1 cellular context compared by ENCODE assay signal in the genomic region with DNA sequence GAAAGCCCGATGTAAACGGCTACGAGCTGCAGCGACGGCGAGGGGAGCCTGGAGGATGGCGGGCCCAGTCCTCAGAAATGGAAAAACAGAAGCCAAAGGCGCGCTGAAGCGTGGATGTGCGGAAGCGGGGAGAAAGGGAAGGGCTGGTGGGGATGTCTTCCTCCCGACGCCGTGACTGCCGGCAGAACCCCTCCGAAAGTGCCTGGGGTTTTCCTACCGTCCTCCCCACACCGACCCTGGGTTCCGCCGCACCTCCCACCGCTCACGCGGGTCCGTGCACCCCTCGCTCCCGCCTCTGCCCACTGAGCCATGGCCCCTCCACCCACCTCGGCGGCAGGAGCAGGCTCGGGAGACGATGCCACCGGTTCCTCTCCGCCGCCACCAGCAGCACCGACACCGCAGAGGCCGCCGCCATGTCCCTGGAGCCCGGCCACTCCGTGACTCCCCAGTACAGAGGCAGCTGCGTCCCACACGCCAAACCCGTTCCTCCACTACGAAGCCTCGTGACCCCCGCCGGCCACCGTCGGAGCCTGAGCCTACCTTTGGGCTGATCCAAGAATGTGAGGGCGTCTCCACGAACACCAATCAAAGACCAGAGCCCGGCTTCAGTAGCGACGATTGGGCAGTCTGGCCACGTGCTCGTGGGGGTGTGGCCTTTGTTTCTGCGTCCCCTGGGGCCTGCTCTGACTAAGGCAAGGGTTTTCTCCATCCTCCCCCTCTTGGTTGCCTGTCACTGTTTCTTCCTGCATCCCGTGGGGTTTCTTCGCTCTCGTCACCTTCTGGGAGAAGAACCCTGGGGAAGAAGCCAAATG.
TF ChIP-seq lines count a peak whose summit lies in the region.

A gene (minus strand): TSS at position 471 of the 812 bp plus-strand sequence. CDS start 56 bp downstream, at position 415.

TF ChIP-seq in H1, 55 proteins besides CTCF, POLR2A, EP300 and RAD21 (continues in another document):
- TF ChIP-seq TCF12 (IDR thresholded peaks at IDR 0.05; ENCODE audit: low read depth, low read length) (0 out of 2 replicates have a peak, but pooled peaks have one; percentile 50), SIRT6 (IDR thresholded peaks at IDR 0.05; ENCODE audit: low read length) (no peak), RNF2 (IDR thresholded peaks at IDR 0.05; ENCODE audit: borderline replicate concordance, low read depth, low read length, missing control alignments, poor library complexity, severe bottlenecking) (no peak), EGR1 (IDR thresholded peaks at IDR 0.05; ENCODE audit: borderline replicate concordance, low read depth, low read length) (no peak), KDM4A (IDR thresholded peaks at IDR 0.05; ENCODE audit: low read depth, low read length, severe bottlenecking) (peak; percentile 90), JUN (IDR thresholded peaks at IDR 0.05; ENCODE audit: low read depth, low read length) (no peak), BACH1 (IDR thresholded peaks at IDR 0.05; ENCODE audit: low read length) (peak; percentile 44; the same call in 1 of the 2 replicates), ZNF274 (IDR thresholded peaks at IDR 0.05; ENCODE audit: borderline replicate concordance, extremely low read depth, low read length) (no peak), KDM5A (IDR thresholded peaks at IDR 0.05; ENCODE audit: low read length) (peak; percentile 44; the same call in 1 of the 2 replicates), ASH2L (IDR thresholded peaks at IDR 0.05; ENCODE audit: low read length) (peak; percentile 96), JUND (IDR thresholded peaks at IDR 0.05; ENCODE audit: low read length) (no peak), CTBP2 (IDR thresholded peaks at IDR 0.05; ENCODE audit: borderline replicate concordance, insufficient read depth, insufficient read length, low read length) (no peak), SIN3A (conservative IDR thresholded peaks at IDR 0.05 in 1 of 2, IDR thresholded peaks at IDR 0.05 in 1 of 2; ENCODE audit: low read depth in 1 of 2, low read length in 2 of 2) (peak; percentile 76 to 88; a peak in 2 of 4 replicates), PHF8 (conservative IDR thresholded peaks at IDR 0.05; ENCODE audit: low read depth, low read length) (peak; percentile 91), SRF (IDR thresholded peaks at IDR 0.05; ENCODE audit: low read depth, low read length) (no peak), CBX8 (IDR thresholded peaks at IDR 0.05; ENCODE audit: borderline replicate concordance, low read depth, low read length) (no peak), YY1 (IDR thresholded peaks at IDR 0.05; ENCODE audit: low read depth, low read length) (peak; percentile 40; the same call in 1 of the 2 replicates), RFX5 (IDR thresholded peaks at IDR 0.05; ENCODE audit: borderline replicate concordance, low read depth, low read length) (no peak), SP4 (IDR thresholded peaks at IDR 0.05; ENCODE audit: low read length) (no peak), SUZ12 (IDR thresholded peaks at IDR 0.05; ENCODE audit: low read length) (no peak), MAFK (IDR thresholded peaks at IDR 0.05; ENCODE audit: low read depth, low read length) (no peak), CHD2 (IDR thresholded peaks at IDR 0.05; ENCODE audit: low read length) (peak; percentile 78), CEBPB (IDR thresholded peaks at IDR 0.05; ENCODE audit: low read depth, low read length) (no peak), KDM1A (IDR thresholded peaks at IDR 0.05; ENCODE audit: borderline replicate concordance, low read length) (no peak), HDAC6 (IDR thresholded peaks at IDR 0.05; ENCODE audit: low read depth, low read length) (no peak), NANOG (IDR thresholded peaks at IDR 0.05; ENCODE audit: insufficient read depth, low read depth, low read length, poor library complexity, severe bottlenecking) (no peak), TBP (IDR thresholded peaks at IDR 0.05; ENCODE audit: low read depth, low read length) (no peak; the same call in 1 of the 2 replicates), POLR2AphosphoS5 (IDR thresholded peaks at IDR 0.05; ENCODE audit: low read depth, low read length) (peak; percentile 93), SP1 (IDR thresholded peaks at IDR 0.05; ENCODE audit: low read depth, low read length) (peak; percentile 88), CBX5 (IDR thresholded peaks at IDR 0.05; ENCODE audit: low read depth, low read length) (no peak), BRCA1 (IDR thresholded peaks at IDR 0.05; ENCODE audit: low read depth, low read length) (no peak), GTF2F1 (IDR thresholded peaks at IDR 0.05; ENCODE audit: borderline replicate concordance, low read depth, low read length) (peak; percentile 71), CHD1 (IDR thresholded peaks at IDR 0.05; ENCODE audit: low read depth, low read length) (no peak), GABPA (IDR thresholded peaks at IDR 0.05; ENCODE audit: borderline replicate concordance, insufficient read depth, low read length) (no peak), CREB1 (IDR thresholded peaks at IDR 0.05) (peak; percentile 68; the same call in 1 of the 2 replicates), TAF7 (optimal IDR thresholded peaks at IDR 0.05; ENCODE audit: borderline replicate concordance, low read depth, low read length) (no peak), HDAC2 (IDR thresholded peaks at IDR 0.05; ENCODE audit: borderline replicate concordance in 1 of 2, low read depth in 2 of 2, low read length in 2 of 2) (peak in 1 of 2 experiments; percentile 87; a peak in 2 of 4 replicates), RXRA (IDR thresholded peaks at IDR 0.05; ENCODE audit: insufficient read depth, low read depth, low read length) (no peak), TEAD4 (IDR thresholded peaks at IDR 0.05; ENCODE audit: low read depth, low read length) (peak; percentile 92), SP2 (IDR thresholded peaks at IDR 0.05; ENCODE audit: low read length) (no peak), NRF1 (IDR thresholded peaks at IDR 0.05; ENCODE audit: low read depth, low read length) (no peak), SIX5 (IDR thresholded peaks at IDR 0.05; ENCODE audit: low read depth, low read length) (no peak), SAP30 (IDR thresholded peaks at IDR 0.05; ENCODE audit: insufficient read depth, insufficient replicate concordance, low read length) (peak; percentile 54), TAF1 (IDR thresholded peaks at IDR 0.05; ENCODE audit: low read depth, low read length) (peak; percentile 82; the same call in 1 of the 2 replicates), FOSL1 (IDR thresholded peaks at IDR 0.05; ENCODE audit: insufficient read depth, low read depth, low read length) (no peak), BCL11A (IDR thresholded peaks at IDR 0.05; ENCODE audit: low read depth in 2 of 2, low read length in 2 of 2) (no peak), EZH2 (IDR thresholded peaks at IDR 0.05; ENCODE audit: low read depth, low read length, severe bottlenecking) (no peak), POU5F1 (IDR thresholded peaks at IDR 0.05; ENCODE audit: low read depth, low read length) (no peak)
- TF ChIP-seq, protein P1, sequence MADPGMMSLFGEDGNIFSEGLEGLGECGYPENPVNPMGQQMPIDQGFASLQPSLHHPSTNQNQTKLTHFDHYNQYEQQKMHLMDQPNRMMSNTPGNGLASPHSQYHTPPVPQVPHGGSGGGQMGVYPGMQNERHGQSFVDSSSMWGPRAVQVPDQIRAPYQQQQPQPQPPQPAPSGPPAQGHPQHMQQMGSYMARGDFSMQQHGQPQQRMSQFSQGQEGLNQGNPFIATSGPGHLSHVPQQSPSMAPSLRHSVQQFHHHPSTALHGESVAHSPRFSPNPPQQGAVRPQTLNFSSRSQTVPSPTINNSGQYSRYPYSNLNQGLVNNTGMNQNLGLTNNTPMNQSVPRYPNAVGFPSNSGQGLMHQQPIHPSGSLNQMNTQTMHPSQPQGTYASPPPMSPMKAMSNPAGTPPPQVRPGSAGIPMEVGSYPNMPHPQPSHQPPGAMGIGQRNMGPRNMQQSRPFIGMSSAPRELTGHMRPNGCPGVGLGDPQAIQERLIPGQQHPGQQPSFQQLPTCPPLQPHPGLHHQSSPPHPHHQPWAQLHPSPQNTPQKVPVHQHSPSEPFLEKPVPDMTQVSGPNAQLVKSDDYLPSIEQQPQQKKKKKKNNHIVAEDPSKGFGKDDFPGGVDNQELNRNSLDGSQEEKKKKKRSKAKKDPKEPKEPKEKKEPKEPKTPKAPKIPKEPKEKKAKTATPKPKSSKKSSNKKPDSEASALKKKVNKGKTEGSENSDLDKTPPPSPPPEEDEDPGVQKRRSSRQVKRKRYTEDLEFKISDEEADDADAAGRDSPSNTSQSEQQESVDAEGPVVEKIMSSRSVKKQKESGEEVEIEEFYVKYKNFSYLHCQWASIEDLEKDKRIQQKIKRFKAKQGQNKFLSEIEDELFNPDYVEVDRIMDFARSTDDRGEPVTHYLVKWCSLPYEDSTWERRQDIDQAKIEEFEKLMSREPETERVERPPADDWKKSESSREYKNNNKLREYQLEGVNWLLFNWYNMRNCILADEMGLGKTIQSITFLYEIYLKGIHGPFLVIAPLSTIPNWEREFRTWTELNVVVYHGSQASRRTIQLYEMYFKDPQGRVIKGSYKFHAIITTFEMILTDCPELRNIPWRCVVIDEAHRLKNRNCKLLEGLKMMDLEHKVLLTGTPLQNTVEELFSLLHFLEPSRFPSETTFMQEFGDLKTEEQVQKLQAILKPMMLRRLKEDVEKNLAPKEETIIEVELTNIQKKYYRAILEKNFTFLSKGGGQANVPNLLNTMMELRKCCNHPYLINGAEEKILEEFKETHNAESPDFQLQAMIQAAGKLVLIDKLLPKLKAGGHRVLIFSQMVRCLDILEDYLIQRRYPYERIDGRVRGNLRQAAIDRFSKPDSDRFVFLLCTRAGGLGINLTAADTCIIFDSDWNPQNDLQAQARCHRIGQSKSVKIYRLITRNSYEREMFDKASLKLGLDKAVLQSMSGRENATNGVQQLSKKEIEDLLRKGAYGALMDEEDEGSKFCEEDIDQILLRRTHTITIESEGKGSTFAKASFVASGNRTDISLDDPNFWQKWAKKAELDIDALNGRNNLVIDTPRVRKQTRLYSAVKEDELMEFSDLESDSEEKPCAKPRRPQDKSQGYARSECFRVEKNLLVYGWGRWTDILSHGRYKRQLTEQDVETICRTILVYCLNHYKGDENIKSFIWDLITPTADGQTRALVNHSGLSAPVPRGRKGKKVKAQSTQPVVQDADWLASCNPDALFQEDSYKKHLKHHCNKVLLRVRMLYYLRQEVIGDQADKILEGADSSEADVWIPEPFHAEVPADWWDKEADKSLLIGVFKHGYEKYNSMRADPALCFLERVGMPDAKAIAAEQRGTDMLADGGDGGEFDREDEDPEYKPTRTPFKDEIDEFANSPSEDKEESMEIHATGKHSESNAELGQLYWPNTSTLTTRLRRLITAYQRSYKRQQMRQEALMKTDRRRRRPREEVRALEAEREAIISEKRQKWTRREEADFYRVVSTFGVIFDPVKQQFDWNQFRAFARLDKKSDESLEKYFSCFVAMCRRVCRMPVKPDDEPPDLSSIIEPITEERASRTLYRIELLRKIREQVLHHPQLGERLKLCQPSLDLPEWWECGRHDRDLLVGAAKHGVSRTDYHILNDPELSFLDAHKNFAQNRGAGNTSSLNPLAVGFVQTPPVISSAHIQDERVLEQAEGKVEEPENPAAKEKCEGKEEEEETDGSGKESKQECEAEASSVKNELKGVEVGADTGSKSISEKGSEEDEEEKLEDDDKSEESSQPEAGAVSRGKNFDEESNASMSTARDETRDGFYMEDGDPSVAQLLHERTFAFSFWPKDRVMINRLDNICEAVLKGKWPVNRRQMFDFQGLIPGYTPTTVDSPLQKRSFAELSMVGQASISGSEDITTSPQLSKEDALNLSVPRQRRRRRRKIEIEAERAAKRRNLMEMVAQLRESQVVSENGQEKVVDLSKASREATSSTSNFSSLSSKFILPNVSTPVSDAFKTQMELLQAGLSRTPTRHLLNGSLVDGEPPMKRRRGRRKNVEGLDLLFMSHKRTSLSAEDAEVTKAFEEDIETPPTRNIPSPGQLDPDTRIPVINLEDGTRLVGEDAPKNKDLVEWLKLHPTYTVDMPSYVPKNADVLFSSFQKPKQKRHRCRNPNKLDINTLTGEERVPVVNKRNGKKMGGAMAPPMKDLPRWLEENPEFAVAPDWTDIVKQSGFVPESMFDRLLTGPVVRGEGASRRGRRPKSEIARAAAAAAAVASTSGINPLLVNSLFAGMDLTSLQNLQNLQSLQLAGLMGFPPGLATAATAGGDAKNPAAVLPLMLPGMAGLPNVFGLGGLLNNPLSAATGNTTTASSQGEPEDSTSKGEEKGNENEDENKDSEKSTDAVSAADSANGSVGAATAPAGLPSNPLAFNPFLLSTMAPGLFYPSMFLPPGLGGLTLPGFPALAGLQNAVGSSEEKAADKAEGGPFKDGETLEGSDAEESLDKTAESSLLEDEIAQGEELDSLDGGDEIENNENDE (IDR thresholded peaks at IDR 0.05; ENCODE audit: insufficient replicate concordance, low read length), result no peak
- TF ChIP-seq, protein P2, sequence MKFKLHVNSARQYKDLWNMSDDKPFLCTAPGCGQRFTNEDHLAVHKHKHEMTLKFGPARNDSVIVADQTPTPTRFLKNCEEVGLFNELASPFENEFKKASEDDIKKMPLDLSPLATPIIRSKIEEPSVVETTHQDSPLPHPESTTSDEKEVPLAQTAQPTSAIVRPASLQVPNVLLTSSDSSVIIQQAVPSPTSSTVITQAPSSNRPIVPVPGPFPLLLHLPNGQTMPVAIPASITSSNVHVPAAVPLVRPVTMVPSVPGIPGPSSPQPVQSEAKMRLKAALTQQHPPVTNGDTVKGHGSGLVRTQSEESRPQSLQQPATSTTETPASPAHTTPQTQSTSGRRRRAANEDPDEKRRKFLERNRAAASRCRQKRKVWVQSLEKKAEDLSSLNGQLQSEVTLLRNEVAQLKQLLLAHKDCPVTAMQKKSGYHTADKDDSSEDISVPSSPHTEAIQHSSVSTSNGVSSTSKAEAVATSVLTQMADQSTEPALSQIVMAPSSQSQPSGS (IDR thresholded peaks at IDR 0.05; ENCODE audit: low read length), result 0 out of 2 replicates have a peak, but pooled peaks have one; percentile 8
- TF ChIP-seq, protein P3, sequence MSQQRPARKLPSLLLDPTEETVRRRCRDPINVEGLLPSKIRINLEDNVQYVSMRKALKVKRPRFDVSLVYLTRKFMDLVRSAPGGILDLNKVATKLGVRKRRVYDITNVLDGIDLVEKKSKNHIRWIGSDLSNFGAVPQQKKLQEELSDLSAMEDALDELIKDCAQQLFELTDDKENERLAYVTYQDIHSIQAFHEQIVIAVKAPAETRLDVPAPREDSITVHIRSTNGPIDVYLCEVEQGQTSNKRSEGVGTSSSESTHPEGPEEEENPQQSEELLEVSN (IDR thresholded peaks at IDR 0.05), result no peak; the same call in none of the 2 replicates
- TF ChIP-seq, protein P4, sequence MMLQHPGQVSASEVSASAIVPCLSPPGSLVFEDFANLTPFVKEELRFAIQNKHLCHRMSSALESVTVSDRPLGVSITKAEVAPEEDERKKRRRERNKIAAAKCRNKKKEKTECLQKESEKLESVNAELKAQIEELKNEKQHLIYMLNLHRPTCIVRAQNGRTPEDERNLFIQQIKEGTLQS (IDR thresholded peaks at IDR 0.05; ENCODE audit: insufficient read depth, low read depth, low read length), result peak; percentile 62; the same call in 1 of the 2 replicates
- TF ChIP-seq, protein P5, sequence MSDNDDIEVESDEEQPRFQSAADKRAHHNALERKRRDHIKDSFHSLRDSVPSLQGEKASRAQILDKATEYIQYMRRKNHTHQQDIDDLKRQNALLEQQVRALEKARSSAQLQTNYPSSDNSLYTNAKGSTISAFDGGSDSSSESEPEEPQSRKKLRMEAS (IDR thresholded peaks at IDR 0.05), result peak; percentile 93
- TF ChIP-seq, protein P6, sequence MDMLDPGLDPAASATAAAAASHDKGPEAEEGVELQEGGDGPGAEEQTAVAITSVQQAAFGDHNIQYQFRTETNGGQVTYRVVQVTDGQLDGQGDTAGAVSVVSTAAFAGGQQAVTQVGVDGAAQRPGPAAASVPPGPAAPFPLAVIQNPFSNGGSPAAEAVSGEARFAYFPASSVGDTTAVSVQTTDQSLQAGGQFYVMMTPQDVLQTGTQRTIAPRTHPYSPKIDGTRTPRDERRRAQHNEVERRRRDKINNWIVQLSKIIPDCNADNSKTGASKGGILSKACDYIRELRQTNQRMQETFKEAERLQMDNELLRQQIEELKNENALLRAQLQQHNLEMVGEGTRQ (IDR thresholded peaks at IDR 0.05; ENCODE audit: low read length), result peak; percentile 97
